In genomic region chr5:149802008-149802407, GRCh38 we compare ENCODE assay signal across 13 cellular contexts.
DNase-seq lines count a peak whose midpoint lies in the region; ATAC-seq lines count a peak whose summit lies in the region.
"Had no signal": no experiment of that assay in that cellular context is flagged by ENCODE, and none has a peak within 500 bp of the region (broad histone marks: within the 10 kb centered on the region; RNA-seq: fewer than 3 reads in every experiment).

No MANE protein-coding gene starts in this region.

- peaks cover 83% of the 10 kb centered on the region for H3K4me1 ChIP-seq in SJCRH30
- peaks cover 90% of the 10 kb centered on the region for H3K4me1 ChIP-seq in muscle layer of colon (ENCODE audit: insufficient read depth, low read length)
- peaks cover 85% of the 10 kb centered on the region for H3K4me1 ChIP-seq in stomach smooth muscle (ENCODE audit: control insufficient read depth, insufficient read depth, low read length)

- H3K4me3 ChIP-seq in SJCRH30 (no peak overlapping the region), muscle layer of colon (ENCODE audit: low read depth in 1 of 2, low read length in 2 of 2) (no peak overlapping the region), stomach smooth muscle (ENCODE audit: low read length in 2 of 2) (peak overlapping the region in 1 of 2 donors; percentile 35)

- H3K9me3 ChIP-seq in SJCRH30 (replicated peaks), result no peaks in the 10 kb centered on the region
- no peaks in the 10 kb centered on the region for H3K9me3 ChIP-seq in muscle layer of colon (ENCODE audit: low read length)
- no peaks in the 10 kb centered on the region for H3K9me3 ChIP-seq in stomach smooth muscle (ENCODE audit: control insufficient read depth in 2 of 2, low read length in 2 of 2)
- H3K9me3 ChIP-seq: neutrophil had no signal

- intact Hi-C loops in Right ventricle myocardium superior (cut with DNase I), result no loop called here

- ATAC-seq in Right ventricle myocardium superior (ENCODE audit: poor library complexity), result peak; percentile 38

- H3K27ac ChIP-seq in SJCRH30 (peak overlapping the region; percentile 28; the same call in 1 of the 2 replicates), muscle layer of colon (ENCODE audit: low read depth, low read length) (peak overlapping the region; percentile 89), stomach smooth muscle (ENCODE audit: low read length) (peak overlapping the region; percentile 88)
- H3K27ac ChIP-seq: HL-60, neutrophil had no signal

- H3K9ac ChIP-seq in muscle layer of colon (ENCODE audit: low read length) (peak overlapping the region; percentile 29), stomach smooth muscle (ENCODE audit: low read length in 2 of 2) (no peak overlapping the region)

- DNase-seq in SJCRH30 (peak in 1 of 2 experiments; percentile 34), Right ventricle myocardium superior (peak; percentile 71), NCI-H1694 treated with DMSO at 0.1 percent for 48 hours (lab: John Stamatoyannopoulos, UW) (no peak), EL (no peak), putamen (ENCODE audit: low spot score) (no peak), LoVo (ENCODE audit: low spot score) (no peak)
- DNase-seq: NCI-H526; SHP77 treated with DMSO at 0.1 percent for 48 hours; stimulated activated CD4-positive, alpha-beta T cell treated with anti-CD3 and anti-CD28 coated beads, Interleukin-2, amount 100 ng/mL, for 24 hours had no signal

- no peaks in the 10 kb centered on the region for H3K27me3 ChIP-seq in SJCRH30
- no peaks in the 10 kb centered on the region for H3K27me3 ChIP-seq in muscle layer of colon (ENCODE audit: control insufficient read depth in 1 of 2, insufficient read depth in 2 of 2, low read length in 2 of 2)
- no peaks in the 10 kb centered on the region for H3K27me3 ChIP-seq in stomach smooth muscle (ENCODE audit: control insufficient read depth in 1 of 2, insufficient read depth in 2 of 2, low read length in 2 of 2)
- H3K27me3 ChIP-seq: neutrophil had no signal

- H3K36me3 ChIP-seq in SJCRH30, result no peaks in the 10 kb centered on the region
- H3K36me3 ChIP-seq in muscle layer of colon (ENCODE audit: insufficient read depth, low read length), result no peaks in the 10 kb centered on the region
- H3K36me3 ChIP-seq in stomach smooth muscle (ENCODE audit: control insufficient read depth in 2 of 2, insufficient read depth in 2 of 2, low read length in 2 of 2), result no peaks in the 10 kb centered on the region
- H3K36me3 ChIP-seq: neutrophil had no signal

Comparison
In these comparisons a context has a peak if more than half of its experiments do, and no peak if none do; other contexts are left out.
1. H3K27ac ChIP-seq: peak in every context shown above with its lines; median percentile 89 in muscle layer of colon; 88 in stomach smooth muscle; 28 in SJCRH30.